1 cellular context compared by ENCODE assay signal in the genomic region with DNA sequence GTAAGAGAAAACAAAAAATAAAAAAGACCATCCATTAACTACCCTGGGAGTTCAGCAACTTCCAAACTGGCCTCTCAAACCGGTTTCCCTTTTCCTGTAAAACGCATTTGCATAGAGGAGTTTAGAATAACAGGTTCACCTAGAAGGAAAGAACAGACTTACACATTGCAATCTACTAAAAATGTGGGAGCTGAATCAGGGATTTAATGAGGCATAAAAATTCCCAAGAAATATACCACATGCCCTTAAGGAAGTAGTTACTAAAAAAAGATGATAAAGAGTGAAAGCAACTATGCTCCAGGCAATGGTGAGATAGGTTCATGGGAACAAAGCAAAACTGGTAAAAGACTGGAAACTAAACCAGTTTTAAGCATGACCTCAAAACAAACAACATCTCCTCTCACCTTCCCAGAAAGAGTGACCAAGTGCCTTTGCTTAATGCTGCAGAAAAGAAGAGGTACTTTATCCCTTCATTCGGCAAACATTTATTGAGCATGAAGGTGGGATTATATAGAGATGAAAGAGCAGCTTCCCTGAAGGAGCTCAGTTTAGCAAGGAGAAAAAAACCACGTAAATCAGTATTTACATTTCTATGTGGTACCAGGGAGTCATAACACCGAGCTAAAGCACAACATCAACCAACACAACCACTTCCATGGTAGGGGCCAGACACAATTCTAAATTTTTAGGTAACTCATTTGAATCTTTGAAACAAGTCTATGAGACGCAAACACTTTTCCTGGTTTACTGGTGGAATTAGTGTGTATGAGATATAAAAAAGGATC.
TF ChIP-seq lines count a peak whose summit lies in the region.

No MANE protein-coding gene starts in this region.

TF ChIP-seq in Ishikawa, 13 proteins besides CTCF, POLR2A, EP300 and RAD21 (continued from another document):
- peak; percentile 42 for TF ChIP-seq TEAD4 (IDR thresholded peaks at IDR 0.05)
- TF ChIP-seq, protein P1, sequence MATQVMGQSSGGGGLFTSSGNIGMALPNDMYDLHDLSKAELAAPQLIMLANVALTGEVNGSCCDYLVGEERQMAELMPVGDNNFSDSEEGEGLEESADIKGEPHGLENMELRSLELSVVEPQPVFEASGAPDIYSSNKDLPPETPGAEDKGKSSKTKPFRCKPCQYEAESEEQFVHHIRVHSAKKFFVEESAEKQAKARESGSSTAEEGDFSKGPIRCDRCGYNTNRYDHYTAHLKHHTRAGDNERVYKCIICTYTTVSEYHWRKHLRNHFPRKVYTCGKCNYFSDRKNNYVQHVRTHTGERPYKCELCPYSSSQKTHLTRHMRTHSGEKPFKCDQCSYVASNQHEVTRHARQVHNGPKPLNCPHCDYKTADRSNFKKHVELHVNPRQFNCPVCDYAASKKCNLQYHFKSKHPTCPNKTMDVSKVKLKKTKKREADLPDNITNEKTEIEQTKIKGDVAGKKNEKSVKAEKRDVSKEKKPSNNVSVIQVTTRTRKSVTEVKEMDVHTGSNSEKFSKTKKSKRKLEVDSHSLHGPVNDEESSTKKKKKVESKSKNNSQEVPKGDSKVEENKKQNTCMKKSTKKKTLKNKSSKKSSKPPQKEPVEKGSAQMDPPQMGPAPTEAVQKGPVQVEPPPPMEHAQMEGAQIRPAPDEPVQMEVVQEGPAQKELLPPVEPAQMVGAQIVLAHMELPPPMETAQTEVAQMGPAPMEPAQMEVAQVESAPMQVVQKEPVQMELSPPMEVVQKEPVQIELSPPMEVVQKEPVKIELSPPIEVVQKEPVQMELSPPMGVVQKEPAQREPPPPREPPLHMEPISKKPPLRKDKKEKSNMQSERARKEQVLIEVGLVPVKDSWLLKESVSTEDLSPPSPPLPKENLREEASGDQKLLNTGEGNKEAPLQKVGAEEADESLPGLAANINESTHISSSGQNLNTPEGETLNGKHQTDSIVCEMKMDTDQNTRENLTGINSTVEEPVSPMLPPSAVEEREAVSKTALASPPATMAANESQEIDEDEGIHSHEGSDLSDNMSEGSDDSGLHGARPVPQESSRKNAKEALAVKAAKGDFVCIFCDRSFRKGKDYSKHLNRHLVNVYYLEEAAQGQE (IDR thresholded peaks at IDR 0.05; ENCODE audit: low read depth): no peak
